In the genomic region with DNA sequence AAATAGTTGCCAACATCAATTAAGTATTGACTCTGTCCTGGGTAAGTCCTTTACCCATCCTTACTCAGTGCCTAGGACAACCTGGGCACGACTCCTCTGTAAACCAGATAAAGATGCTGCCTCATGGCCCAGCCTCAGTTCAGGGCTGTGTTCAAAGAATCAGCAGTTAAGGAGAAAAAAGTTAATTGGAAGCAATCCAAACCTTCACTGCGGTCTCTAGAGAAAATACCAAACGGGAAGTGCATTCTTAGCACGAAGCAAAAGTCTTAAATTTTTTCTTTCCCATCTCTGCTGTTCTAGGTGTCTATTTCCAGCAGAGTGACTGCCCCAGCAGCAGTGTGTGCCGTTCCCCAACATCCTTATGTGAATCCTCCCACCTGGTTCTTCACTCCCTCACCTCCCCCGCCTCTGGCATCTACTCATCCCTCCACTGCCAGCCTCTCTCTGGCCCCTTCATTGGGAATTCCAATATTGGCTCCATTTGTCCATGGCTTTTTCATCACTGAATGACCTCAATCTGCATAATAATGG, we compare ENCODE assay signal across 11 cellular contexts. TPM values are rescaled to one million over a fixed set of nuclear protein-coding genes. Genes with fewer than 3 reads are reported as not detected.
DNase-seq lines count a peak whose midpoint lies in the region; ATAC-seq and TF ChIP-seq lines count a peak whose summit lies in the region.
"Had no signal": no experiment of that assay in that cellular context is flagged by ENCODE, and none has a peak within 500 bp of the region (broad histone marks: within the 10 kb centered on the region; RNA-seq: fewer than 3 reads in every experiment).

No MANE protein-coding gene starts in this region.

- H3K9me3 ChIP-seq in PC-9 (ENCODE audit: insufficient read depth, low read depth), result no peaks in the 10 kb centered on the region

- no TSS peak for BruUV-seq in PC-9 (replicated peaks; lab: Mats Ljungman, UMichigan)

- H3K4me1 ChIP-seq in PC-9 (replicated peaks; ENCODE audit: insufficient read depth), result no peaks in the 10 kb centered on the region

- H3K79me2 ChIP-seq in PC-9 (ENCODE audit: low read depth), result no peaks in the 10 kb centered on the region

- no peak overlapping the region for H3K4me3 ChIP-seq in H7 (ENCODE audit: insufficient read depth, low read depth, low read length)
- no peak overlapping the region for H3K4me3 ChIP-seq in PC-9

- H3K9me2 ChIP-seq in PC-9 (ENCODE audit: insufficient read depth), result no peaks in the 10 kb centered on the region

- peaks cover 4% of the 10 kb centered on the region; the same call in 1 of the 2 replicates for H3K27me3 ChIP-seq in H7 (ENCODE audit: control insufficient read depth, insufficient read depth, low read length)
- H3K27me3 ChIP-seq in PC-9 (ENCODE audit: insufficient read depth, low read depth), result no peaks in the 10 kb centered on the region

- POLR2A ChIA-PET in PC-9 (lab: Charles Lee; ENCODE audit: unreplicated experiment), result no interaction called here

- no peak overlapping the region for H3K4me2 ChIP-seq in PC-9

- DNase-seq in GM04504 (ENCODE audit: low read depth) (peak; percentile 56), SK-MEL-5 (ENCODE audit: low read depth, low spot score) (peak; percentile 31), medulla oblongata (ENCODE audit: extremely low spot score) (peak; percentile 60), SW480 (ENCODE audit: low spot score) (no peak), H7 (no peak), PC-9 (no peak)
- DNase-seq: activated T-cell treated with anti-CD3 and anti-CD28 coated beads, Interleukin-2, amount 50 U/mL, for 4 hours; naive B cell had no signal

- no peak overlapping the region for H2AFZ ChIP-seq in PC-9

- CTCF ChIA-PET in PC-9 (lab: Charles Lee), result no interaction called here

- no peak for TF ChIP-seq CTCF in PC-9 (conservative IDR thresholded peaks at IDR 0.05)

- H3K27ac ChIP-seq in PC-9, result no peak overlapping the region

- intact Hi-C loops in PC-9 (cut with micrococcal nuclease; ENCODE audit: unreplicated experiment), result no loop called here

- in situ Hi-C loops in SK-MEL-5 (cut with HindIII; ENCODE audit: low pct_unique_long_range_greater_than_20kb, low sequenced_read_pairs), result no loop called here

- H3K36me3 ChIP-seq in H7 (replicated peaks; ENCODE audit: control insufficient read depth, insufficient read depth, low read length) (no peaks in the 10 kb centered on the region), PC-9 (ENCODE audit: low read depth) (no peaks in the 10 kb centered on the region)

- no peaks in the 10 kb centered on the region for H4K20me1 ChIP-seq in PC-9 (ENCODE audit: insufficient read depth)

- H3F3A ChIP-seq in PC-9 (ENCODE audit: insufficient read depth, low read depth), result no peaks in the 10 kb centered on the region; the same call in 1 of the 2 replicates

- ATAC-seq in HG02623 (IDR thresholded peaks at IDR 0.05; ENCODE audit: unreplicated experiment), result peak; percentile 66
- no peak for ATAC-seq in HG03280 (IDR thresholded peaks at IDR 0.05; ENCODE audit: unreplicated experiment)
- ATAC-seq: HCT116 had no signal

RNA-seq across cellular contexts. Expression of gene KANK4, which starts 23.2 kb away (rescaled TPM):
- not detected in 2 replicates for total RNA-seq in SK-MEL-5 (2014; rRNA removed; shearing (Covaris generic))
- not detected in 2 replicates for polyA plus RNA-seq in SK-MEL-5 (2015; cell fraction: cytosol; rRNA removed)
- not detected in 2 replicates for polyA plus RNA-seq in SK-MEL-5 (2015; cell fraction: nucleus; rRNA removed)
- total RNA-seq in H7 (2014; rRNA removed; shearing (Covaris generic)), result 0.33 and 0.80 TPM in 2 replicates
- 1.7 and 2.0 TPM in 2 replicates for total RNA-seq in PC-9 (2021)
- total RNA-seq: activated T-cell treated with anti-CD3 and anti-CD28 coated beads, Interleukin-2, amount 50 U/mL, for 4 hours had no signal

Comparison
In these comparisons a context has a peak if more than half of its experiments do, and no peak if none do; other contexts are left out.
1. DNase-seq: peak in GM04504 (single experiment), SK-MEL-5 (single experiment) and medulla oblongata (single experiment); none in SW480 (single experiment), H7 (single experiment) and PC-9 (0 of 2).